In genomic region chr15:38707802-38708671, GRCh38 we compare ENCODE assay signal across 8 cellular contexts.
DNase-seq lines count a peak whose midpoint lies in the region; ATAC-seq, FAIRE-seq and TF ChIP-seq lines count a peak whose summit lies in the region.

No MANE protein-coding gene starts in this region.

- H3F3A ChIP-seq in OCI-LY1 (ENCODE audit: insufficient read depth, low read length): no peaks in the 10 kb centered on the region

- no peak overlapping the region for H3K4me3 ChIP-seq in OCI-LY1 (ENCODE audit: low read depth, low read length, poor library complexity, severe bottlenecking)
- H3K4me3 ChIP-seq in breast epithelium: no peak overlapping the region

- no peak overlapping the region for H3K4me2 ChIP-seq in OCI-LY1 (ENCODE audit: low read length)

- no peak for TF ChIP-seq POLR2A in breast epithelium (IDR thresholded peaks at IDR 0.05)

- no peak overlapping the region for H3K9ac ChIP-seq in OCI-LY1 (ENCODE audit: low read length)

- TF ChIP-seq CTCF in OCI-LY1 (IDR thresholded peaks at IDR 0.05; ENCODE audit: low read length) (peak; percentile 79), breast epithelium (IDR thresholded peaks at IDR 0.05) (peak; percentile 71 to 78 (median 77))

- no peaks in the 10 kb centered on the region for H4K20me1 ChIP-seq in OCI-LY1 (ENCODE audit: insufficient read depth, low read length)

- no peaks in the 10 kb centered on the region for H3K9me2 ChIP-seq in OCI-LY1 (ENCODE audit: low read depth, low read length)

- H3K27ac ChIP-seq in OCI-LY1 (ENCODE audit: low read depth, low read length, poor library complexity, severe bottlenecking): no peak overlapping the region
- H3K27ac ChIP-seq in breast epithelium: no peak overlapping the region

- intact Hi-C loops in breast epithelium (cut with DNase I; ENCODE audit: low total_unique reads): no loop called here

- H3K36me3 ChIP-seq in OCI-LY1 (ENCODE audit: insufficient read depth, low read length) (no peaks in the 10 kb centered on the region), breast epithelium (no peaks in the 10 kb centered on the region)

- ATAC-seq in HG03196 (IDR thresholded peaks at IDR 0.05; ENCODE audit: unreplicated experiment): peak; percentile 81

- peak; percentile 12 for DNase-seq in NCI-H1105 treated with DMSO at 0.1 percent for 48 hours (lab: John Stamatoyannopoulos, UW)
- no peak for DNase-seq in NCI-H1105 (lab: John Stamatoyannopoulos, UW)
- DNase-seq in GM19239 (ENCODE audit: insufficient read length, low spot score): peak; percentile 41
- DNase-seq in breast epithelium (ENCODE audit: low spot score in 2 of 2): peak in 1 of 2 donors; percentile 23
- DNase-seq in islet precursor cell: peak; percentile 70
- peak; percentile 82 for DNase-seq in superior temporal gyrus (ENCODE audit: extremely low spot score)

- no peak overlapping the region for H2AFZ ChIP-seq in OCI-LY1 (ENCODE audit: low read length)

- H3K27me3 ChIP-seq in OCI-LY1 (ENCODE audit: insufficient read depth, low read length): 0 out of 2 replicates have a peak, but pooled peaks cover under 1% of the 10 kb centered on the region
- H3K27me3 ChIP-seq in breast epithelium: no peaks in the 10 kb centered on the region

- H3K79me2 ChIP-seq in OCI-LY1 (ENCODE audit: insufficient read depth, low read length): no peaks in the 10 kb centered on the region

- FAIRE-seq in GM19239 (lab: Jason Lieb, UNC): peak; percentile 76

- H3K4me1 ChIP-seq in OCI-LY1 (ENCODE audit: insufficient read depth, low read length, severe bottlenecking) (no peaks in the 10 kb centered on the region), breast epithelium (no peaks in the 10 kb centered on the region)

- H3K9me3 ChIP-seq in OCI-LY1 (ENCODE audit: low read length): no peaks in the 10 kb centered on the region
- H3K9me3 ChIP-seq in breast epithelium: no peaks in the 10 kb centered on the region
